1 cellular context compared by ENCODE assay signal in the genomic region with DNA sequence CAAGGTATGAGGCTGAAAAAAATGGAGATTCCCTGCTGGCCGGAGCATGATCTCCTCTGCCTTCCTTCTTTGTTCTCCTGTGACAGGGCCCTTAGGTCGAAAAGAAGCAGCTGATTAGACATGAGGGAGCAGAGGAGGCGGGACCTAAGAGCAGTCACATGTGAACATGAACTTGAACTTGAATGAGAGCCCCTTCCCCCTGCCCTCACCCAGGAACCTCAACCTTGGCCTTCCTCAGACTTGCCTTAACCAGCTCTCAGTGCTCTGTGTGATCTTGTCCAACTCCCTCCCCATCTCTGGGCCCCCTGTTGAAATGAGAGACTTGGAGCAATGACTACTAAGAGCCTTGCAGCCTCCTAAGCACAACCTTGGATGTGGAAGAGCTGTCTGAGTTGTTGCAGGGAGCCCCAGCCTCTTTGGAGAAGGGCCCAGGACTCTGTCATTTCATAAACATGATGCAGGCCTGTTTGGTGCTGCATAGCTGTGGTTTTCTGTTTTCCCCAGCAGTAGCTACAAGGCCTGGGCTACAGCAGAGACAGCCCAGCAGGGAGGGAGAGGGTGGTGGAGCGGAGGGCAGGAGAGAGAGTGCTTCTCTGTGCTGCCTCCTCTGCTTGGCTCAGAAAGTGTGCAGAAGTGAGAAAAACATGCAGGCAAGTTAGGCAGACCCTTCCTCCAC.
TF ChIP-seq lines count a peak whose summit lies in the region.

No MANE protein-coding gene starts in this region.

TF ChIP-seq in H1, 55 proteins besides CTCF, POLR2A, EP300 and RAD21 (continued from another document):
- TF ChIP-seq CHD7 (IDR thresholded peaks at IDR 0.05; ENCODE audit: insufficient replicate concordance, low read length) = no peak
